ENCODE assay signal across 24 cellular contexts in genomic region chr20:34547844-34548613, GRCh38.
"Had no signal": no experiment of that assay in that cellular context is flagged by ENCODE, and none has a peak within 500 bp of the region (broad histone marks: within the 10 kb centered on the region; RNA-seq: fewer than 3 reads in every experiment).

No MANE protein-coding gene starts in this region.

- H3K27me3 Mint-ChIP-seq: activated CD4-positive, alpha-beta T cell treated with anti-CD3 and anti-CD28 coated beads, Interleukin-2, amount 10 ng/mL, durations not matched to agents 7 days and 5 days; central memory CD8-positive, alpha-beta T cell; naive thymus-derived CD4-positive, alpha-beta T cell had no signal

- H3K36me3 ChIP-seq: ascending aorta, gastroesophageal sphincter, heart right ventricle, neutrophil, sigmoid colon had no signal

- H3K9me3 Mint-ChIP-seq: activated CD4-positive, alpha-beta T cell treated with anti-CD3 and anti-CD28 coated beads, Interleukin-2, amount 10 ng/mL, durations not matched to agents 7 days and 5 days; central memory CD8-positive, alpha-beta T cell; immature natural killer cell; memory B cell; naive thymus-derived CD4-positive, alpha-beta T cell had no signal

- H3K27ac Mint-ChIP-seq: activated CD4-positive, alpha-beta T cell treated with anti-CD3 and anti-CD28 coated beads, Interleukin-2, amount 10 ng/mL, durations not matched to agents 7 days and 5 days; memory B cell; naive thymus-derived CD4-positive, alpha-beta T cell had no signal

- H3K4me1 ChIP-seq: ascending aorta had no signal

- ATAC-seq: activated CD4-positive, CD25-positive, alpha-beta regulatory T cell treated with anti-CD3 and anti-CD28 coated beads, Interleukin-2, amount 50 U/mL, for 24 hours; gastroesophageal sphincter; heart right ventricle; left ventricle myocardium superior; naive thymus-derived CD4-positive, alpha-beta T cell had no signal

- H3K27me3 ChIP-seq: ascending aorta, esophagus muscularis mucosa, gastroesophageal sphincter, heart right ventricle, sigmoid colon had no signal

- H3K4me3 ChIP-seq: ascending aorta, esophagus muscularis mucosa, gastroesophageal sphincter, heart right ventricle, sigmoid colon had no signal

- DNase-seq: activated CD4-positive, alpha-beta T cell treated with anti-CD3 and anti-CD28 coated beads, Interleukin-2, amount 10 ng/mL, durations not matched to agents 7 days and 5 days; activated CD8-positive, alpha-beta memory T cell treated with anti-CD3 and anti-CD28 coated beads for 24 hours; activated CD8-positive, alpha-beta memory T cell treated with anti-CD3 and anti-CD28 coated beads, Interleukin-2, amount 50 U/mL, for 48 hours; activated effector memory CD4-positive, alpha-beta T cell treated with Interleukin-2 at 50 U/mL for 16 hours; activated naive CD4-positive, alpha-beta T cell treated with anti-CD3 and anti-CD28 coated beads, Interleukin-2, amount 50 U/mL, for 16 hours; activated T-cell treated with anti-CD3 and anti-CD28 coated beads, Interleukin-2, amount 50 U/mL, for 48 hours; cortex of kidney; effector CD4-positive, alpha-beta T cell; heart right ventricle; immature natural killer cell; kidney glomerular epithelial cell; left ventricle myocardium superior; naive thymus-derived CD4-positive, alpha-beta T cell; sigmoid colon; stimulated activated CD4-positive, alpha-beta T cell treated with anti-CD3 and anti-CD28 coated beads, Interleukin-4, amount 100 ng/mL, for 4 hours; stimulated activated naive CD4-positive, alpha-beta T cell; T1000 had no signal

- H3K4me3 Mint-ChIP-seq: activated CD4-positive, alpha-beta T cell treated with anti-CD3 and anti-CD28 coated beads, Interleukin-2, amount 10 ng/mL, durations not matched to agents 7 days and 5 days; central memory CD8-positive, alpha-beta T cell; immature natural killer cell; memory B cell; naive thymus-derived CD4-positive, alpha-beta T cell had no signal

- H3K9me3 ChIP-seq: ascending aorta, esophagus muscularis mucosa, gastroesophageal sphincter, heart right ventricle, neutrophil, sigmoid colon had no signal

- H3K27ac ChIP-seq: ascending aorta, esophagus muscularis mucosa, gastroesophageal sphincter, heart right ventricle, neutrophil, sigmoid colon had no signal
